ENCODE assay signal across 24 cellular contexts in genomic region chr22:41264408-41264941, GRCh38. TPM values are rescaled to one million over a fixed set of nuclear protein-coding genes. Genes with fewer than 3 reads are reported as not detected.
DNase-seq lines count a peak whose midpoint lies in the region; ATAC-seq and TF ChIP-seq lines count a peak whose summit lies in the region.
"Had no signal": no experiment of that assay in that cellular context is flagged by ENCODE, and none has a peak within 500 bp of the region (broad histone marks: within the 10 kb centered on the region; RNA-seq: fewer than 3 reads in every experiment).

No MANE protein-coding gene starts in this region.

- H2BK15ac ChIP-seq in IMR-90 (ENCODE audit: low read depth, low read length) = no peak overlapping the region

- no peak overlapping the region for H2BK120ac ChIP-seq in IMR-90 (ENCODE audit: low read depth, low read length)

- H3K27me3 ChIP-seq in IMR-90 (ENCODE audit: control insufficient read depth, insufficient read depth, low read length) = no peaks in the 10 kb centered on the region
- H3K27me3 ChIP-seq: tibial artery had no signal

- H4K91ac ChIP-seq in IMR-90 (ENCODE audit: insufficient read depth, low read depth, low read length) = no peak overlapping the region

- WGBS in IMR-90 (ENCODE audit: extremely low coverage in 2 of 2, insufficient read length in 1 of 2), 2 experiments = 89% methylated on average over 10 of the region's 15 CpGs; no CpG with 5 or more reads in 1 of the 2 experiments

- no peak overlapping the region for H3K4ac ChIP-seq in IMR-90 (ENCODE audit: low read depth, low read length)

- H3K18ac ChIP-seq in IMR-90 (ENCODE audit: low read depth, low read length) = no peak overlapping the region

- H2BK5ac ChIP-seq in IMR-90 (ENCODE audit: low read depth, low read length, poor library complexity, severe bottlenecking) = peak overlapping the region; percentile 0

- H3K9me3 ChIP-seq in IMR-90 (ENCODE audit: control insufficient read depth, insufficient read depth, low read length) = no peaks in the 10 kb centered on the region
- H3K9me3 ChIP-seq: tibial artery had no signal

- no peak overlapping the region for H3K4me2 ChIP-seq in IMR-90 (ENCODE audit: low read depth, low read length)

- no peak overlapping the region for H2BK20ac ChIP-seq in IMR-90 (ENCODE audit: low read depth, low read length)

- ATAC-seq in IMR-90 (ENCODE audit: low read depth) = no peak
- no peak for ATAC-seq in HG02678 (IDR thresholded peaks at IDR 0.05; ENCODE audit: unreplicated experiment)
- ATAC-seq in HG03521 (IDR thresholded peaks at IDR 0.05; ENCODE audit: unreplicated experiment) = no peak
- ATAC-seq: Panc1; stimulated activated naive B cell treated with anti-CD40 and anti-IgM and Interleukin-4, amounts not matched to agents 10 μg/mL and 1 μg/mL and 100 μg/mL, for 72 hours had no signal

- no TSS peak for BruUV-seq in IMR-90 (replicated peaks; lab: Mats Ljungman, UMichigan)

- TF ChIP-seq POLR2A in IMR-90 (IDR thresholded peaks at IDR 0.05; ENCODE audit: low read depth, low read length) = no peak

- H3K4me3 ChIP-seq in IMR-90 (ENCODE audit: insufficient read depth, low read depth, low read length) = no peak overlapping the region
- H3K4me3 ChIP-seq: GM23248, tibial artery had no signal

- H3K14ac ChIP-seq in IMR-90 (replicated peaks; ENCODE audit: low read depth, low read length) = no peak overlapping the region

- TF ChIP-seq CTCF in IMR-90 (conservative IDR thresholded peaks at IDR 0.05; ENCODE audit: low read depth, low read length) (no peak), GM10248 (IDR thresholded peaks at IDR 0.05; ENCODE audit: control extremely low read depth, extremely low read depth, low read depth, missing control alignments) (no peak)

- CTCF ChIA-PET in IMR-90 (lab: Yijun Ruan, JAX) = no interaction called here
- CTCF ChIA-PET in GM10248 (lab: Yijun Ruan, JAX) = interaction anchor here (0.8 to 1.3 kb wide), 4 partner anchors 9 to 254 kb away, joined by 3 to 4 read pairs (median 3); partner anchors contain the start of gene ZC3H7B

- H4K8ac ChIP-seq in IMR-90 (ENCODE audit: low read depth in 2 of 2, low read length in 2 of 2) = no peak overlapping the region

- H3K9me1 ChIP-seq in IMR-90 (ENCODE audit: insufficient read depth, low read length) = peaks cover 19% of the 10 kb centered on the region

- no peak overlapping the region for H3K9ac ChIP-seq in IMR-90 (ENCODE audit: low read depth, low read length)

- intact Hi-C loops in IMR-90 (cut with micrococcal nuclease) = no loop called here

- POLR2A ChIA-PET in IMR-90 (lab: Charles Lee; ENCODE audit: unreplicated experiment) = no interaction called here
- POLR2A ChIA-PET in GM10248 (lab: Yijun Ruan, JAX) = no interaction called here

- peak overlapping the region; percentile 70 for H2AK9ac ChIP-seq in IMR-90 (replicated peaks; ENCODE audit: low read depth, low read length, poor library complexity)

- DNase-seq in IMR-90 = no peak
- peak in 59 of 61 donors; percentile 28 to 93 (median 81) for DNase-seq in caudate nucleus (lab: John Stamatoyannopoulos, UW)
- DNase-seq in inferior parietal cortex (ENCODE audit: extremely low spot score) = peak; percentile 88
- peak; percentile 91 for DNase-seq in putamen (ENCODE audit: low spot score)
- DNase-seq in stimulated activated naive CD4-positive, alpha-beta T cell treated with Interleukin-2 at 50 U/mL for 16 hours (lab: John Stamatoyannopoulos, UW) = no peak
- DNase-seq in GM10248 (ENCODE audit: extremely low spot score) = no peak
- DNase-seq: activated CD4-positive, alpha-beta memory T cell treated with anti-CD3 and anti-CD28 coated beads, Interleukin-2, amount 10 ng/mL, durations not matched to agents 7 days and 5 days; activated CD4-positive, CD25-positive, alpha-beta regulatory T cell treated with anti-CD3 and anti-CD28 coated beads, Interleukin-2, amount 50 U/mL, for 72 hours; activated effector memory CD4-positive, alpha-beta T cell treated with Interleukin-2 at 50 U/mL for 16 hours; activated naive CD8-positive, alpha-beta T cell treated with anti-CD3 and anti-CD28 coated beads, Interleukin-2, amount 50 U/mL, for 24 hours; CD4-positive, CD25-positive, alpha-beta regulatory T cell; DMS 273 treated with DMSO at 0.1 percent for 48 hours; kidney glomerular epithelial cell; NCI-H1694 treated with DMSO at 0.1 percent for 48 hours; NCI-H2171 treated with DMSO at 0.1 percent for 48 hours; NCI-H524; retina; stimulated activated CD4-positive, alpha-beta T cell treated with anti-CD3 and anti-CD28 coated beads, Interleukin-2, amount 100 ng/mL, for 48 hours; stimulated activated naive B cell treated with anti-CD40 and anti-IgM and Interleukin-4, amounts not matched to agents 10 μg/mL and 1 μg/mL and 100 μg/mL, for 72 hours; tibial artery had no signal

- H3K23ac ChIP-seq in IMR-90 (ENCODE audit: low read depth, low read length) = no peak overlapping the region

- in situ Hi-C loops in IMR-90 (cut with MboI; ENCODE audit: low sequenced_read_pairs) = no loop called here

- H3K56ac ChIP-seq in IMR-90 (ENCODE audit: extremely low read depth, insufficient read depth, low read length) = no peak overlapping the region

- no peak overlapping the region for H3K27ac ChIP-seq in IMR-90 (ENCODE audit: insufficient read depth, low read length)
- H3K27ac ChIP-seq in caudate nucleus (ENCODE audit: low read depth, low read length) = peak overlapping the region; percentile 78
- H3K27ac ChIP-seq: GM23248, tibial artery had no signal

- H3K4me1 ChIP-seq in IMR-90 (ENCODE audit: control insufficient read depth, insufficient read depth, low read length) = no peaks in the 10 kb centered on the region
- H3K4me1 ChIP-seq: tibial artery had no signal

- TF ChIP-seq RAD21 in IMR-90 (IDR thresholded peaks at IDR 0.05; ENCODE audit: low read length) = no peak

- peaks cover 36% of the 10 kb centered on the region for H4K20me1 ChIP-seq in IMR-90 (ENCODE audit: insufficient read depth, low read length)

- H4K5ac ChIP-seq in IMR-90 (ENCODE audit: low read depth, low read length) = no peak overlapping the region

- H2AK5ac ChIP-seq in IMR-90 (ENCODE audit: low read depth, low read length) = no peak overlapping the region

- H3K36me3 ChIP-seq in IMR-90 (ENCODE audit: control insufficient read depth, insufficient read depth, low read length) = peaks cover 77% of the 10 kb centered on the region

- dilution Hi-C loops in IMR-90 (cut with HindIII; ENCODE audit: low sequenced_read_pairs, unreplicated experiment) = no loop called here

- no peak overlapping the region for H2AFZ ChIP-seq in IMR-90 (replicated peaks; ENCODE audit: low read length, poor library complexity)
- H2AFZ ChIP-seq: GM23248 had no signal

- H3K79me1 ChIP-seq in IMR-90 (ENCODE audit: low read depth in 1 of 2, low read length in 2 of 2) = peaks cover 47 to 84% of the 10 kb centered on the region in 2 experiments

TF ChIP-seq in IMR-90, 13 proteins besides CTCF, POLR2A, EP300 and RAD21 (continues in another document):
- TF ChIP-seq NFE2L2 (IDR thresholded peaks at IDR 0.05; ENCODE audit: low read depth, low read length) = no peak
- no peak for TF ChIP-seq FOS (IDR thresholded peaks at IDR 0.05; ENCODE audit: low read depth, low read length)
- TF ChIP-seq SMC3 (IDR thresholded peaks at IDR 0.05; ENCODE audit: low read depth, low read length) = no peak
- no peak for TF ChIP-seq MAFK (IDR thresholded peaks at IDR 0.05; ENCODE audit: low read depth, low read length)
- no peak for TF ChIP-seq RCOR1 (IDR thresholded peaks at IDR 0.05; ENCODE audit: insufficient replicate concordance, low read length)
- no peak for TF ChIP-seq MAZ (IDR thresholded peaks at IDR 0.05; ENCODE audit: borderline replicate concordance, low read depth, low read length)
- TF ChIP-seq, protein P1, sequence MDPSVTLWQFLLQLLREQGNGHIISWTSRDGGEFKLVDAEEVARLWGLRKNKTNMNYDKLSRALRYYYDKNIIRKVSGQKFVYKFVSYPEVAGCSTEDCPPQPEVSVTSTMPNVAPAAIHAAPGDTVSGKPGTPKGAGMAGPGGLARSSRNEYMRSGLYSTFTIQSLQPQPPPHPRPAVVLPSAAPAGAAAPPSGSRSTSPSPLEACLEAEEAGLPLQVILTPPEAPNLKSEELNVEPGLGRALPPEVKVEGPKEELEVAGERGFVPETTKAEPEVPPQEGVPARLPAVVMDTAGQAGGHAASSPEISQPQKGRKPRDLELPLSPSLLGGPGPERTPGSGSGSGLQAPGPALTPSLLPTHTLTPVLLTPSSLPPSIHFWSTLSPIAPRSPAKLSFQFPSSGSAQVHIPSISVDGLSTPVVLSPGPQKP (IDR thresholded peaks at IDR 0.05; ENCODE audit: borderline replicate concordance, low read depth, low read length) = no peak
- no peak for TF ChIP-seq MXI1 (IDR thresholded peaks at IDR 0.05; ENCODE audit: borderline replicate concordance, low read depth, low read length)
- no peak for TF ChIP-seq BHLHE40 (IDR thresholded peaks at IDR 0.05; ENCODE audit: low read depth, low read length)
- no peak for TF ChIP-seq CHD1 (IDR thresholded peaks at IDR 0.05; ENCODE audit: low read depth, low read length)
- TF ChIP-seq, protein P2, sequence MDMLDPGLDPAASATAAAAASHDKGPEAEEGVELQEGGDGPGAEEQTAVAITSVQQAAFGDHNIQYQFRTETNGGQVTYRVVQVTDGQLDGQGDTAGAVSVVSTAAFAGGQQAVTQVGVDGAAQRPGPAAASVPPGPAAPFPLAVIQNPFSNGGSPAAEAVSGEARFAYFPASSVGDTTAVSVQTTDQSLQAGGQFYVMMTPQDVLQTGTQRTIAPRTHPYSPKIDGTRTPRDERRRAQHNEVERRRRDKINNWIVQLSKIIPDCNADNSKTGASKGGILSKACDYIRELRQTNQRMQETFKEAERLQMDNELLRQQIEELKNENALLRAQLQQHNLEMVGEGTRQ (IDR thresholded peaks at IDR 0.05; ENCODE audit: low read depth, low read length) = no peak
- TF ChIP-seq CEBPB (IDR thresholded peaks at IDR 0.05; ENCODE audit: low read depth, low read length) = no peak

RNA-seq across cellular contexts. Expression of gene RANGAP1, which starts 21.5 kb away (rescaled TPM):
- total RNA-seq in IMR-90 (2012; rRNA removed) = 71.2 and 74.4 TPM in 2 replicates
- 148 and 165 TPM in 2 replicates for polyA plus RNA-seq in IMR-90 (2012; rRNA removed)
- polyA plus RNA-seq in IMR-90 (2012; cell fraction: cytosol; rRNA removed) = 129 and 158 TPM in 2 replicates
- 168 and 358 TPM in 2 replicates for polyA plus RNA-seq in IMR-90 (2012; cell fraction: nucleus; rRNA removed; ENCODE audit: low replicate concordance)

RNA-seq across cellular contexts. Expression of gene CHADL, which starts 23.7 kb away (rescaled TPM):
- 0.18 and 0.28 TPM in 2 replicates for total RNA-seq in IMR-90 (2012; rRNA removed)
- polyA plus RNA-seq in IMR-90 (2012; rRNA removed) = 0.44 and 0.53 TPM in 2 replicates
- 0.36 and 1.0 TPM in 2 replicates for polyA plus RNA-seq in IMR-90 (2012; cell fraction: cytosol; rRNA removed)
- polyA plus RNA-seq in IMR-90 (2012; cell fraction: nucleus; rRNA removed; ENCODE audit: low replicate concordance) = 1.0 and 2.5 TPM in 2 replicates

RNA-seq across cellular contexts. Expression of gene ZC3H7B, which starts 36.9 kb away (rescaled TPM):
- total RNA-seq in IMR-90 (2012; rRNA removed) = 35.6 and 37.6 TPM in 2 replicates
- 72.3 and 81.6 TPM in 2 replicates for polyA plus RNA-seq in IMR-90 (2012; rRNA removed)
- polyA plus RNA-seq in IMR-90 (2012; cell fraction: cytosol; rRNA removed) = 45.0 and 67.7 TPM in 2 replicates
- 104 and 165 TPM in 2 replicates for polyA plus RNA-seq in IMR-90 (2012; cell fraction: nucleus; rRNA removed; ENCODE audit: low replicate concordance)

RNA-seq across cellular contexts. Expression of gene L3MBTL2, which starts 59.4 kb away (rescaled TPM):
- 20.8 and 25.1 TPM in 2 replicates for total RNA-seq in IMR-90 (2012; rRNA removed)
- 20.6 and 23.2 TPM in 2 replicates for polyA plus RNA-seq in IMR-90 (2012; rRNA removed)
- 15.5 and 19.2 TPM in 2 replicates for polyA plus RNA-seq in IMR-90 (2012; cell fraction: cytosol; rRNA removed)
- polyA plus RNA-seq in IMR-90 (2012; cell fraction: nucleus; rRNA removed; ENCODE audit: low replicate concordance) = 20.6 and 31.5 TPM in 2 replicates

Comparison
In these comparisons a context has a peak if more than half of its experiments do, and no peak if none do; other contexts are left out.
1. DNase-seq: peak in caudate nucleus (59 of 61), inferior parietal cortex (single experiment) and putamen (single experiment); none in IMR-90 (single experiment), stimulated activated naive CD4-positive, alpha-beta T cell treated with Interleukin-2 at 50 U/mL for 16 hours (single experiment) and GM10248 (single experiment).